ENCODE assay signal across 19 cellular contexts in genomic region chr10:90317172-90317571, GRCh38.
A peak's percentile ranks its signal among the peaks of the same experiment; 100 is the strongest.
DNase-seq lines count a peak whose midpoint lies in the region; ATAC-seq, FAIRE-seq and TF ChIP-seq lines count a peak whose summit lies in the region.
"Had no signal": no experiment of that assay in that cellular context is flagged by ENCODE, and none has a peak within 500 bp of the region (broad histone marks: within the 10 kb centered on the region; RNA-seq: fewer than 3 reads in every experiment).

No MANE protein-coding gene starts in this region.

- no peaks in the 10 kb centered on the region for H4K20me1 ChIP-seq in H1 (replicated peaks in 1 of 2; ENCODE audit: control insufficient read depth in 1 of 2, insufficient read depth in 2 of 2, low read length in 2 of 2)

- no peak overlapping the region for H4K5ac ChIP-seq in H1 (ENCODE audit: insufficient read length, low read depth, low read length)

- CTCF ChIA-PET in HEK293 (lab: Yijun Ruan, JAX) (no interaction called here), H1 (lab: Charles Lee; ENCODE audit: partially characterized antibody) (no interaction called here)
- CTCF ChIA-PET in activated CD4-positive, alpha-beta memory T cell treated with anti-CD3 and anti-CD28 coated beads, Interleukin-2, amount 10 ng/mL, durations not matched to agents 7 days and 5 days (lab: Charles Lee): no interaction called here

- peak overlapping the region; percentile 54; the same call in 1 of the 2 replicates for H2BK15ac ChIP-seq in H1 (ENCODE audit: low read length)

- H3K4me1 Mint-ChIP-seq in activated CD4-positive, alpha-beta memory T cell treated with anti-CD3 and anti-CD28 coated beads, Interleukin-2, amount 10 ng/mL, durations not matched to agents 7 days and 5 days: no peaks in the 10 kb centered on the region
- H3K4me1 Mint-ChIP-seq: CD4-positive, CD25-positive, alpha-beta regulatory T cell had no signal

- TF ChIP-seq EP300 in H1 (IDR thresholded peaks at IDR 0.05; ENCODE audit: borderline replicate concordance in 1 of 2, low read depth in 2 of 2, low read length in 2 of 2): no peak

- ATAC-seq in GM18867 (IDR thresholded peaks at IDR 0.05; ENCODE audit: unreplicated experiment) (no peak), omental fat pad (ENCODE audit: low FRiP score) (no peak)
- ATAC-seq: CD8-positive, alpha-beta T cell; GM23338 had no signal

- TF ChIP-seq CTCF in HEK293 (tag by site-specific recombination; IDR thresholded peaks at IDR 0.05): no peak
- TF ChIP-seq CTCF in H1 (IDR thresholded peaks at IDR 0.05; ENCODE audit: control extremely low read depth in 1 of 3, insufficient read depth in 1 of 3, low read depth in 1 of 3, low read length in 3 of 3): no peak
- TF ChIP-seq CTCF in omental fat pad (IDR thresholded peaks at IDR 0.05): no peak

- no peak overlapping the region for H3K27ac ChIP-seq in HEK293 (ENCODE audit: extremely low read depth, low read depth, low read length)
- H3K27ac ChIP-seq in H1 (ENCODE audit: low read depth, low read length): no peak overlapping the region

- no peak overlapping the region for H3K4me3 ChIP-seq in HEK293 (ENCODE audit: low read depth, low read length)
- H3K4me3 ChIP-seq in H1 (ENCODE audit: extremely low read depth in 1 of 4, insufficient read depth in 2 of 4, low read depth in 3 of 4, low read length in 4 of 4): no peak overlapping the region
- H3K4me3 ChIP-seq: GM23338, HAP-1 had no signal

- H3K27me3 Mint-ChIP-seq in activated CD4-positive, alpha-beta memory T cell treated with anti-CD3 and anti-CD28 coated beads, Interleukin-2, amount 10 ng/mL, durations not matched to agents 7 days and 5 days: no peaks in the 10 kb centered on the region
- H3K27me3 Mint-ChIP-seq: CD4-positive, CD25-positive, alpha-beta regulatory T cell had no signal

- no peak overlapping the region for H2AK5ac ChIP-seq in H1 (ENCODE audit: low read depth, low read length)

- H3K4me1 ChIP-seq in HEK293 (ENCODE audit: control insufficient read depth, insufficient read depth, low read length) (peaks cover 12% of the 10 kb centered on the region), H1 (replicated peaks in 1 of 4; ENCODE audit: control insufficient read depth in 3 of 4, insufficient read depth in 4 of 4, low read length in 3 of 4) (peaks cover 0 to 14% (median 10%) of the 10 kb centered on the region in 4 experiments; a peak in 4 of 7 replicates)
- H3K4me1 ChIP-seq: Caco-2 had no signal

- H3K9me3 ChIP-seq in HEK293 (ENCODE audit: control insufficient read depth, insufficient read depth, low read depth, low read length) (no peaks in the 10 kb centered on the region), H1 (ENCODE audit: insufficient read depth in 2 of 2, low read depth in 1 of 2, low read length in 1 of 2) (no peaks in the 10 kb centered on the region; a peak in 1 of 4 replicates)
- H3K9me3 ChIP-seq: Caco-2, HAP-1 had no signal

- POLR2A ChIA-PET in HEK293 (lab: Yijun Ruan, JAX) (no interaction called here), H1 (lab: Charles Lee; ENCODE audit: partially characterized antibody) (no interaction called here)
- POLR2A ChIA-PET in activated CD4-positive, alpha-beta memory T cell treated with anti-CD3 and anti-CD28 coated beads, Interleukin-2, amount 10 ng/mL, durations not matched to agents 7 days and 5 days (lab: Charles Lee): no interaction called here

- no peak for TF ChIP-seq RAD21 in H1 (IDR thresholded peaks at IDR 0.05 in 1 of 2, conservative IDR thresholded peaks at IDR 0.05 in 1 of 2; ENCODE audit: low read depth in 2 of 2, low read length in 2 of 2)

- H3K4ac ChIP-seq in H1 (replicated peaks; ENCODE audit: insufficient read length, low read depth, low read length): no peak overlapping the region

- H2AFZ ChIP-seq in H1 (ENCODE audit: low read length): no peak overlapping the region
- H2AFZ ChIP-seq: GM23338 had no signal

- H4K91ac ChIP-seq in H1 (replicated peaks; ENCODE audit: insufficient read length, low read length): no peak overlapping the region

- no peaks in the 10 kb centered on the region for H3K9me3 Mint-ChIP-seq in activated CD4-positive, alpha-beta memory T cell treated with anti-CD3 and anti-CD28 coated beads, Interleukin-2, amount 10 ng/mL, durations not matched to agents 7 days and 5 days
- H3K9me3 Mint-ChIP-seq: CD8-positive, alpha-beta T cell; GM23338 had no signal

- DNase-seq in H1 (ENCODE audit: low read depth in 1 of 2, low spot score in 2 of 2) (no peak), nucleus accumbens (lab: John Stamatoyannopoulos, UW) (peak in 31 of 56 donors; percentile 0 to 70 (median 20)), T1000 (lab: John Stamatoyannopoulos, UW) (no peak), omental fat pad (ENCODE audit: low spot score) (no peak)
- no peak for DNase-seq in activated CD4-positive, alpha-beta memory T cell treated with anti-CD3 and anti-CD28 coated beads, Interleukin-2, amount 10 ng/mL, durations not matched to agents 7 days and 5 days
- DNase-seq: C1 segment of cervical spinal cord; Caco-2; CD4-positive, CD25-positive, alpha-beta regulatory T cell; CD8-positive, alpha-beta T cell; DMS153; DND-41 had no signal

- H3K4me2 ChIP-seq in H1 (ENCODE audit: insufficient read depth in 1 of 2, low read depth in 2 of 2, low read length in 2 of 2): no peak overlapping the region
- H3K4me2 ChIP-seq: GM23338 had no signal

- TF ChIP-seq POLR2A in H1 (IDR thresholded peaks at IDR 0.05; ENCODE audit: control extremely low read depth in 1 of 2, low read depth in 2 of 2, low read length in 2 of 2): no peak

- no peak overlapping the region for H3K56ac ChIP-seq in H1 (replicated peaks; ENCODE audit: insufficient read length, low read depth, low read length)

- no peaks in the 10 kb centered on the region for H3K36me3 Mint-ChIP-seq in activated CD4-positive, alpha-beta memory T cell treated with anti-CD3 and anti-CD28 coated beads, Interleukin-2, amount 10 ng/mL, durations not matched to agents 7 days and 5 days (ENCODE audit: low read depth)
- H3K36me3 Mint-ChIP-seq: CD4-positive, CD25-positive, alpha-beta regulatory T cell; CD8-positive, alpha-beta T cell had no signal

- no peak overlapping the region for H4K8ac ChIP-seq in H1 (ENCODE audit: extremely low read depth, insufficient read depth, low read length)

- FAIRE-seq in H1 (lab: Jason Lieb, UNC): no peak
- FAIRE-seq: G401.6, GM12892, GM19239, H54 had no signal

- no peak overlapping the region for H2BK5ac ChIP-seq in H1 (ENCODE audit: low read depth, low read length)

- no peak overlapping the region for H3K14ac ChIP-seq in H1 (ENCODE audit: insufficient read length)

- H3K27me3 ChIP-seq in H1 (replicated peaks in 1 of 4; ENCODE audit: control insufficient read depth in 3 of 4, extremely low read depth in 1 of 4, insufficient read depth in 3 of 4, low read length in 3 of 4): no peaks in the 10 kb centered on the region; a peak in 1 of 7 replicates

- H3K79me1 ChIP-seq in H1 (ENCODE audit: low read depth, low read length): no peaks in the 10 kb centered on the region

- H3K9ac ChIP-seq in H1 (replicated peaks in 1 of 4; ENCODE audit: extremely low read depth in 1 of 4, low read depth in 3 of 4, low read length in 3 of 4): no peak overlapping the region

- no peak overlapping the region for H3K27ac Mint-ChIP-seq in activated CD4-positive, alpha-beta memory T cell treated with anti-CD3 and anti-CD28 coated beads, Interleukin-2, amount 10 ng/mL, durations not matched to agents 7 days and 5 days
- H3K27ac Mint-ChIP-seq: CD4-positive, CD25-positive, alpha-beta regulatory T cell; CD8-positive, alpha-beta T cell; GM23338 had no signal

- H2BK120ac ChIP-seq in H1 (replicated peaks; ENCODE audit: low read depth, low read length): no peak overlapping the region

- no peak overlapping the region for H3K4me3 Mint-ChIP-seq in activated CD4-positive, alpha-beta memory T cell treated with anti-CD3 and anti-CD28 coated beads, Interleukin-2, amount 10 ng/mL, durations not matched to agents 7 days and 5 days
- H3K4me3 Mint-ChIP-seq: CD4-positive, CD25-positive, alpha-beta regulatory T cell; CD8-positive, alpha-beta T cell; GM23338 had no signal

- H3K23me2 ChIP-seq in H1 (ENCODE audit: low read depth, low read length): no peaks in the 10 kb centered on the region

- WGBS in H1 (ENCODE audit: extremely low coverage in 1 of 2, insufficient coverage in 1 of 2, insufficient read length in 1 of 2, insufficient replicate concordance in 2 of 2, low coverage in 1 of 2, low lambda C conversion rate in 2 of 2, missing lambda C conversion rate in 1 of 2), 2 experiments: 86% methylated on average over 3 of the region's 3 CpGs; no CpG with 5 or more reads in 1 of the 2 experiments

- no peak overlapping the region for H3K18ac ChIP-seq in H1 (ENCODE audit: extremely low read depth, low read length)

- H2BK12ac ChIP-seq in H1 (ENCODE audit: low read depth, low read length): peak overlapping the region; percentile 11; the same call in 1 of the 2 replicates

- no peak overlapping the region for H3K23ac ChIP-seq in H1 (ENCODE audit: insufficient read length)

- H3K36me3 ChIP-seq in HEK293 (ENCODE audit: control insufficient read depth in 2 of 2, insufficient read depth in 1 of 2, low read length in 2 of 2): no peaks in the 10 kb centered on the region
- H3K36me3 ChIP-seq in H1 (ENCODE audit: control insufficient read depth in 2 of 4, insufficient read depth in 4 of 4, low read length in 3 of 4): no peaks in the 10 kb centered on the region
- H3K36me3 ChIP-seq: HAP-1 had no signal

- H3K79me2 ChIP-seq in H1 (ENCODE audit: control insufficient read depth in 1 of 2, insufficient read depth in 2 of 2, low read length in 2 of 2): no peaks in the 10 kb centered on the region

- H2BK20ac ChIP-seq in H1 (ENCODE audit: low read length): no peak overlapping the region; the same call in 1 of the 2 replicates

TF ChIP-seq in HEK293, 187 proteins besides CTCF, POLR2A, EP300 and RAD21 (continues in another document):
- TF ChIP-seq ZFHX2 (tag by site-specific recombination; conservative IDR thresholded peaks at IDR 0.05): peak; percentile 34; the same call in 1 of the 2 replicates
- no peak for TF ChIP-seq ZNF146 (tag by site-specific recombination; IDR thresholded peaks at IDR 0.05)
- no peak for TF ChIP-seq ZNF560 (tag by site-specific recombination; IDR thresholded peaks at IDR 0.05; ENCODE audit: borderline replicate concordance)
- TF ChIP-seq EGR2 (tag by site-specific recombination; IDR thresholded peaks at IDR 0.05; ENCODE audit: low read depth): 0 out of 2 replicates have a peak, but pooled peaks have one; percentile 53
- no peak for TF ChIP-seq ZNF335 (tag by site-specific recombination; conservative IDR thresholded peaks at IDR 0.05)

TF ChIP-seq in H1, 55 proteins besides CTCF, POLR2A, EP300 and RAD21:
- TF ChIP-seq TAF1 (IDR thresholded peaks at IDR 0.05; ENCODE audit: low read depth, low read length) (no peak), TBP (IDR thresholded peaks at IDR 0.05; ENCODE audit: low read depth, low read length) (no peak)

Comparison
In these comparisons a context has a peak if more than half of its experiments do, and no peak if none do; other contexts are left out.
1. DNase-seq: peak in nucleus accumbens (31 of 56); none in H1 (0 of 2), activated CD4-positive, alpha-beta memory T cell treated with anti-CD3 and anti-CD28 coated beads, Interleukin-2, amount 10 ng/mL, durations not matched to agents 7 days and 5 days (single experiment), T1000 (single experiment) and omental fat pad (single experiment).